ENCODE assay signal across 19 cellular contexts in the genomic region with DNA sequence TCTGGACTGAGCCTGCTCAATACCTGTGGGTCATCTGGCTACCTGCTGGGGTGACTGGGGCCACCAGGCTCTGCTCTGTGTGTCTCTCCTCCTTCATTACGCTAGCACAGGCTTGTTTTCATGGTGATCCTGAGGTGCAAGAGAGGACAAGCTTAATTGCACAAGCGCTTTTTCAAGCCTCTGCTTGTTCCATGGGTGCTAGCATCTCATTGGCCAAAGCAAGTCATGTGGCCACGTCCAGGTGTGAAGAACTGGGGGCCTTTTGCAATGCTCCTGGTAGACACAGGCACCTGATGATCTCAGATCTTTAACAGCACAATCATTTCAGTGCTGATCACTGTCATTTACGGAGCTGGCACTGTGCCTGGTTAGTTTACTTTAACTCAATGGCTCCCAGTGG.
A peak's percentile ranks its signal among the peaks of the same experiment; 100 is the strongest.
DNase-seq lines count a peak whose midpoint lies in the region; ATAC-seq and TF ChIP-seq lines count a peak whose summit lies in the region.
"Had no signal": no experiment of that assay in that cellular context is flagged by ENCODE, and none has a peak within 500 bp of the region (broad histone marks: within the 10 kb centered on the region; RNA-seq: fewer than 3 reads in every experiment).

No MANE protein-coding gene starts in this region.

- ATAC-seq in GM19023 (IDR thresholded peaks at IDR 0.05; ENCODE audit: unreplicated experiment), result no peak
- ATAC-seq in HG03439 (IDR thresholded peaks at IDR 0.05; ENCODE audit: unreplicated experiment), result no peak
- ATAC-seq: HepG2 had no signal

- no peak for TF ChIP-seq CTCF in epithelial cell of esophagus (IDR thresholded peaks at IDR 0.05; ENCODE audit: insufficient read depth, low read depth, low read length, missing control alignments)

- peak; percentile 29 for DNase-seq in COLO668 (lab: John Stamatoyannopoulos, UW; ENCODE audit: unreplicated experiment)
- peak; percentile 92 for DNase-seq in NCI-H1105 treated with DMSO at 0.1 percent for 48 hours (lab: John Stamatoyannopoulos, UW)
- peak; percentile 92 for DNase-seq in NCI-H510A (lab: John Stamatoyannopoulos, UW)
- peak; percentile 88 for DNase-seq in epithelial cell of esophagus (ENCODE audit: low read depth)
- DNase-seq in cardiac septum (ENCODE audit: low spot score), result no peak
- DNase-seq: activated CD4-positive, alpha-beta memory T cell treated with anti-CD3 and anti-CD28 coated beads for 36 hours; activated CD4-positive, CD25-positive, alpha-beta regulatory T cell; activated naive CD8-positive, alpha-beta T cell treated with anti-CD3 and anti-CD28 coated beads for 36 hours; CD4-positive, alpha-beta T cell; effector memory CD4-positive, alpha-beta T cell; HFFc6; NCI-H1694 treated with DMSO at 0.1 percent for 48 hours; NCI-H82; OCI-M1; SHP77 had no signal

- no peak overlapping the region for H3K4me3 ChIP-seq in epithelial cell of esophagus (ENCODE audit: low read length)
- H3K4me3 ChIP-seq: lung had no signal

- intact Hi-C loops in cardiac septum (cut with DNase I), result no loop called here
